16 cellular contexts compared by ENCODE assay signal in the genomic region with DNA sequence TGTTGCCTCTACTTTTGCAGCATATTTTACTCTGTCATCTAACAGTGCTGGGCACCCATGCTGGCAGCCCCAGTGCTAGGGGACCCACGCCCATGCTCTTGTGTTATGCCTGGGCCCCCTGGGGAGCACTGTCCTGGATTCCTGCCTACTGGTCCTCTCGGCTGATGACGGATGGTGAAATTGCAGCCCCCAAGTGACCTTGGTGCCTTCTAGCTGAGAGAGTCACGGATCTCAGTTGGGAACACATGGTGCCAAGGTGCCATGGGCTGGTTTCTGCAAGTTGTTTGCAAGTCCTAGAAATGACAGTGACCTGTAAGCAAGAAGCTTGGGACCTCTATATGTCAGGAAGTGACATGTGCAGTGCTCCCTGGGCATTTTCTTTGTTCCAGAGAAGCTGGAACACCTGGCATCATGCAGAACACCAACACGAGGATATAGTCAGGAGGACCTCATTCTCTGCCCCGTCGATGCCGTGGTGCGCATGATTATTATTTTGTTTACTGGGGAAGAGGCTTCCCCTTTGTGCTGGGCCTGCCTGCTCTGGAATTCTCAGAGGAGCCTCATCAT.
"Had no signal": no experiment of that assay in that cellular context is flagged by ENCODE, and none has a peak within 500 bp of the region (broad histone marks: within the 10 kb centered on the region; RNA-seq: fewer than 3 reads in every experiment).

No MANE protein-coding gene starts in this region.

- H3K27ac ChIP-seq: foreskin keratinocyte, hepatocyte, left lung, sigmoid colon, skin epidermis, stomach, thoracic aorta, transverse colon, uterus had no signal

- DNase-seq: erythroblast; foreskin keratinocyte; left lung; mesendoderm; naive B cell; nephron progenitor cell; sigmoid colon; stimulated activated CD4-positive, alpha-beta T cell treated with anti-CD3 and anti-CD28 coated beads, Interleukin-2, amount 100 ng/mL, for 24 hours; stimulated activated naive CD4-positive, alpha-beta T cell; stomach; substantia nigra; transverse colon; uterus had no signal

- H3K36me3 ChIP-seq: left lung, sigmoid colon, thoracic aorta, transverse colon, uterus had no signal

- H3K4me3 ChIP-seq: hepatocyte, left lung, sigmoid colon, skin epidermis, stomach, thoracic aorta, transverse colon, uterus had no signal

- H3K4me1 ChIP-seq: foreskin keratinocyte, left lung, uterus had no signal

- ATAC-seq: foreskin keratinocyte, left lung had no signal

- H2AFZ ChIP-seq: hepatocyte had no signal

- H3K9me3 ChIP-seq: left lung, sigmoid colon, stomach, thoracic aorta, transverse colon, uterus had no signal

- H3K27me3 ChIP-seq: foreskin keratinocyte, hepatocyte, left lung, sigmoid colon, stomach, transverse colon, uterus had no signal

- H3K79me2 ChIP-seq: hepatocyte had no signal

- H3K4me2 ChIP-seq: hepatocyte had no signal
